ENCODE assay signal across 8 cellular contexts in the genomic region with DNA sequence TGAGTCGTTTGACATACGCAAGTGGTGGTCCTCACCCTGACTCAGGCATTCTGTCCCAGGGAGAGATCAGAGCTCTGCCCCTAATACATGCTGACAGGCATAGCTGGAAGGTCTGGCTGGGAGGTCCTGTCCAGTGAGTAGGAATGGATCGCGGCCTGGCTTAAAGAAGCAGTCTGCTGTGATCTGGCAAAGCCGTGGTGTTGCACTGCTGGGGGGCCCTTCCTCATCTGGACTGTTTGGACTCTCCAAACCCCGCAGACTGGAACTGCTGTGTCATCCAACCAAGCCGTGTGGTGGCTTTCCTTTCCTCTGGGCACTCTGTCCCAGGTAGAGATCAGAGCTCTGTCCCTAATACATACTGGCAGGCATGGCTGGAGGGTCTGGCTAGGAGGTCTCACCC.
"Had no signal": no experiment of that assay in that cellular context is flagged by ENCODE, and none has a peak within 500 bp of the region (broad histone marks: within the 10 kb centered on the region; RNA-seq: fewer than 3 reads in every experiment).

No MANE protein-coding gene starts in this region.

- H3K4me2 ChIP-seq: GM23338 had no signal

- H2AFZ ChIP-seq: GM23338 had no signal

- FAIRE-seq: H1, HepG2 had no signal

- DNase-seq: H7, HFFc6, KBM-7 had no signal

- H3K27ac ChIP-seq: HL-60 had no signal

- H3K9me3 ChIP-seq: HAP-1 had no signal

- H3K36me3 ChIP-seq: HAP-1 had no signal

- H3K4me1 ChIP-seq: HAP-1 had no signal

- H3K4me3 ChIP-seq: GM23338, HAP-1 had no signal
